ENCODE assay signal across 1 cellular context in the genomic region with DNA sequence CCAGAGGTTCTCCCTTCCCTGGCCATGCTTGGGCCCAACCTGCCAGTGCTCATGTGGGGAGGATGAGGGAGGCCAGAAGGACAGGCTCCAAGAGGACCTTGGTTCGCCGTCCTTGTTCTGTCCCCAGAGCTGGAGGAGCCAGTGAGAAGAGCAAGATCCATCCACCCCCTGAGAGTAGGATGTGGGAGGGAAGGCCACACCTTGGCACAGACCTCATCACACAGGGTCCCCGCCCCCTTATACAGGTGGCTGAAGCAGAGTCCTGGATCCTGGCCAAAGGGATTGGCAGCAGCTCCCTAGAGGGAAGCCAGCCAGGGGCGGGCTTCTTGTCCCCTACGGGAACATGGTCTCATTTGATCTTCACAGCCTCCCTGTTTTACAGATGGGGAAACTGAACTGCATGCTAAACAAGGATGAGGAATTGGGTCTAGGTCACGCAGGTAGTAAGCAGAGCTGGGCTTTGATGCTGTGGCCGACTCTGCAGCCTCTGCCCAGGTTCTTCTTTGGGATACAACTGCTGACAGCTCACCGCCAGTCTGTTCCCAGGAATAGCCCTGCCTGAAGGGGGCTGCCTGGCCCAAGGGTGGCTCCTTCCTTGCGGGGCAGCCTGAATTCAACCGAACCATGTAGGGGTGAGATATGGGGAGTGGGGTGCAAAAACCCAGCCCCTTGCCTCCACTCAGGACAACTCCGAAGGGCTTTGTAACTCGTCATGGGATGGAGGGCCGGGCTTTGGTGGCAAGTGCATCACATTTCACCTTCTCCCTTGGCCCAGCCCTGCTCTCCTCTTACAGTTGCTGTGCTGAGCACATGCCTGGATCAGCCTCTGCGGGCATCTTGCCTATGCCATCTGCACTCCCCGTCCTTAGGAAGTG.
A peak's percentile ranks its signal among the peaks of the same experiment; 100 is the strongest.
TF ChIP-seq lines count a peak whose summit lies in the region.

No MANE protein-coding gene starts in this region.

TF ChIP-seq in HepG2, 621 proteins besides CTCF, POLR2A, EP300 and RAD21 (continued from another document):
- TF ChIP-seq, protein P1, sequence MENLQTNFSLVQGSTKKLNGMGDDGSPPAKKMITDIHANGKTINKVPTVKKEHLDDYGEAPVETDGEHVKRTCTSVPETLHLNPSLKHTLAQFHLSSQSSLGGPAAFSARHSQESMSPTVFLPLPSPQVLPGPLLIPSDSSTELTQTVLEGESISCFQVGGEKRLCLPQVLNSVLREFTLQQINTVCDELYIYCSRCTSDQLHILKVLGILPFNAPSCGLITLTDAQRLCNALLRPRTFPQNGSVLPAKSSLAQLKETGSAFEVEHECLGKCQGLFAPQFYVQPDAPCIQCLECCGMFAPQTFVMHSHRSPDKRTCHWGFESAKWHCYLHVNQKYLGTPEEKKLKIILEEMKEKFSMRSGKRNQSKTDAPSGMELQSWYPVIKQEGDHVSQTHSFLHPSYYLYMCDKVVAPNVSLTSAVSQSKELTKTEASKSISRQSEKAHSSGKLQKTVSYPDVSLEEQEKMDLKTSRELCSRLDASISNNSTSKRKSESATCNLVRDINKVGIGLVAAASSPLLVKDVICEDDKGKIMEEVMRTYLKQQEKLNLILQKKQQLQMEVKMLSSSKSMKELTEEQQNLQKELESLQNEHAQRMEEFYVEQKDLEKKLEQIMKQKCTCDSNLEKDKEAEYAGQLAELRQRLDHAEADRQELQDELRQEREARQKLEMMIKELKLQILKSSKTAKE (CRISPR knock-in tag; IDR thresholded peaks at IDR 0.05; ENCODE audit: borderline replicate concordance), result no peak
- TF ChIP-seq HMGA1 (CRISPR knock-in tag; conservative IDR thresholded peaks at IDR 0.05) (no peak), KDM2A (CRISPR knock-in tag; IDR thresholded peaks at IDR 0.05; ENCODE audit: borderline replicate concordance, low read depth) (no peak), SNAI1 (CRISPR knock-in tag; IDR thresholded peaks at IDR 0.05; ENCODE audit: borderline replicate concordance) (0 out of 2 replicates have a peak, but pooled peaks have one; percentile 53), ZSCAN9 (CRISPR knock-in tag; IDR thresholded peaks at IDR 0.05; ENCODE audit: borderline replicate concordance) (no peak), TAF1 (CRISPR knock-in tag; IDR thresholded peaks at IDR 0.05) (no peak), ZNF841 (CRISPR knock-in tag; IDR thresholded peaks at IDR 0.05; ENCODE audit: borderline replicate concordance) (no peak), CC2D1A (CRISPR knock-in tag; IDR thresholded peaks at IDR 0.05) (no peak), ZNF563 (CRISPR knock-in tag; IDR thresholded peaks at IDR 0.05) (no peak), ZNF180 (CRISPR knock-in tag; IDR thresholded peaks at IDR 0.05; ENCODE audit: borderline replicate concordance, low read depth) (no peak), HDAC1 (CRISPR knock-in tag; IDR thresholded peaks at IDR 0.05) (no peak), GPN1 (CRISPR knock-in tag; IDR thresholded peaks at IDR 0.05; ENCODE audit: borderline replicate concordance) (no peak), ARNTL (CRISPR knock-in tag; IDR thresholded peaks at IDR 0.05) (no peak), ZNF383 (CRISPR knock-in tag; IDR thresholded peaks at IDR 0.05; ENCODE audit: borderline replicate concordance) (no peak), MTA3 (CRISPR knock-in tag; IDR thresholded peaks at IDR 0.05) (no peak), ZFP1 (CRISPR knock-in tag; IDR thresholded peaks at IDR 0.05) (no peak), SRSF4 (IDR thresholded peaks at IDR 0.05; ENCODE audit: low read depth, low read length, poor library complexity, severe bottlenecking) (no peak), ASH2L (IDR thresholded peaks at IDR 0.05; ENCODE audit: insufficient read length, low read depth, low read length) (no peak), NONO (IDR thresholded peaks at IDR 0.05) (no peak), NONO (CRISPR knock-in tag; conservative IDR thresholded peaks at IDR 0.05) (no peak), IRX3 (CRISPR knock-in tag; IDR thresholded peaks at IDR 0.05; ENCODE audit: borderline replicate concordance, low read depth) (no peak), TBL1XR1 (IDR thresholded peaks at IDR 0.05; ENCODE audit: borderline replicate concordance, low read length, partially characterized antibody) (no peak), ZNF7 (CRISPR knock-in tag; IDR thresholded peaks at IDR 0.05) (no peak), RORA (CRISPR knock-in tag; IDR thresholded peaks at IDR 0.05) (no peak), ZNF775 (CRISPR knock-in tag; IDR thresholded peaks at IDR 0.05; ENCODE audit: borderline replicate concordance) (no peak), GZF1 (CRISPR knock-in tag; IDR thresholded peaks at IDR 0.05) (no peak), TARDBP (CRISPR knock-in tag; IDR thresholded peaks at IDR 0.05) (no peak), WIZ (CRISPR knock-in tag; IDR thresholded peaks at IDR 0.05) (no peak), SIX1 (CRISPR knock-in tag; IDR thresholded peaks at IDR 0.05; ENCODE audit: borderline replicate concordance) (no peak), MEF2D (CRISPR knock-in tag; IDR thresholded peaks at IDR 0.05) (no peak)
- TF ChIP-seq, protein P2, sequence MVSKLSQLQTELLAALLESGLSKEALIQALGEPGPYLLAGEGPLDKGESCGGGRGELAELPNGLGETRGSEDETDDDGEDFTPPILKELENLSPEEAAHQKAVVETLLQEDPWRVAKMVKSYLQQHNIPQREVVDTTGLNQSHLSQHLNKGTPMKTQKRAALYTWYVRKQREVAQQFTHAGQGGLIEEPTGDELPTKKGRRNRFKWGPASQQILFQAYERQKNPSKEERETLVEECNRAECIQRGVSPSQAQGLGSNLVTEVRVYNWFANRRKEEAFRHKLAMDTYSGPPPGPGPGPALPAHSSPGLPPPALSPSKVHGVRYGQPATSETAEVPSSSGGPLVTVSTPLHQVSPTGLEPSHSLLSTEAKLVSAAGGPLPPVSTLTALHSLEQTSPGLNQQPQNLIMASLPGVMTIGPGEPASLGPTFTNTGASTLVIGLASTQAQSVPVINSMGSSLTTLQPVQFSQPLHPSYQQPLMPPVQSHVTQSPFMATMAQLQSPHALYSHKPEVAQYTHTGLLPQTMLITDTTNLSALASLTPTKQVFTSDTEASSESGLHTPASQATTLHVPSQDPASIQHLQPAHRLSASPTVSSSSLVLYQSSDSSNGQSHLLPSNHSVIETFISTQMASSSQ (IDR thresholded peaks at IDR 0.05; ENCODE audit: low read depth), result no peak
- TF ChIP-seq, protein P2 (CRISPR knock-in tag; IDR thresholded peaks at IDR 0.05; ENCODE audit: borderline replicate concordance), result 0 out of 2 replicates have a peak, but pooled peaks have one; percentile 22
- TF ChIP-seq, protein P3, sequence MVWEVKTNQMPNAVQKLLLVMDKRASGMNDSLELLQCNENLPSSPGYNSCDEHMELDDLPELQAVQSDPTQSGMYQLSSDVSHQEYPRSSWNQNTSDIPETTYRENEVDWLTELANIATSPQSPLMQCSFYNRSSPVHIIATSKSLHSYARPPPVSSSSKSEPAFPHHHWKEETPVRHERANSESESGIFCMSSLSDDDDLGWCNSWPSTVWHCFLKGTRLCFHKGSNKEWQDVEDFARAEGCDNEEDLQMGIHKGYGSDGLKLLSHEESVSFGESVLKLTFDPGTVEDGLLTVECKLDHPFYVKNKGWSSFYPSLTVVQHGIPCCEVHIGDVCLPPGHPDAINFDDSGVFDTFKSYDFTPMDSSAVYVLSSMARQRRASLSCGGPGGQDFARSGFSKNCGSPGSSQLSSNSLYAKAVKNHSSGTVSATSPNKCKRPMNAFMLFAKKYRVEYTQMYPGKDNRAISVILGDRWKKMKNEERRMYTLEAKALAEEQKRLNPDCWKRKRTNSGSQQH (CRISPR knock-in tag; IDR thresholded peaks at IDR 0.05; ENCODE audit: low read depth), result no peak
- TF ChIP-seq, protein P4, sequence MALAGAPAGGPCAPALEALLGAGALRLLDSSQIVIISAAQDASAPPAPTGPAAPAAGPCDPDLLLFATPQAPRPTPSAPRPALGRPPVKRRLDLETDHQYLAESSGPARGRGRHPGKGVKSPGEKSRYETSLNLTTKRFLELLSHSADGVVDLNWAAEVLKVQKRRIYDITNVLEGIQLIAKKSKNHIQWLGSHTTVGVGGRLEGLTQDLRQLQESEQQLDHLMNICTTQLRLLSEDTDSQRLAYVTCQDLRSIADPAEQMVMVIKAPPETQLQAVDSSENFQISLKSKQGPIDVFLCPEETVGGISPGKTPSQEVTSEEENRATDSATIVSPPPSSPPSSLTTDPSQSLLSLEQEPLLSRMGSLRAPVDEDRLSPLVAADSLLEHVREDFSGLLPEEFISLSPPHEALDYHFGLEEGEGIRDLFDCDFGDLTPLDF (CRISPR knock-in tag; IDR thresholded peaks at IDR 0.05), result no peak
- TF ChIP-seq, protein P5, sequence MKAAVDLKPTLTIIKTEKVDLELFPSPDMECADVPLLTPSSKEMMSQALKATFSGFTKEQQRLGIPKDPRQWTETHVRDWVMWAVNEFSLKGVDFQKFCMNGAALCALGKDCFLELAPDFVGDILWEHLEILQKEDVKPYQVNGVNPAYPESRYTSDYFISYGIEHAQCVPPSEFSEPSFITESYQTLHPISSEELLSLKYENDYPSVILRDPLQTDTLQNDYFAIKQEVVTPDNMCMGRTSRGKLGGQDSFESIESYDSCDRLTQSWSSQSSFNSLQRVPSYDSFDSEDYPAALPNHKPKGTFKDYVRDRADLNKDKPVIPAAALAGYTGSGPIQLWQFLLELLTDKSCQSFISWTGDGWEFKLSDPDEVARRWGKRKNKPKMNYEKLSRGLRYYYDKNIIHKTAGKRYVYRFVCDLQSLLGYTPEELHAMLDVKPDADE (CRISPR knock-in tag; IDR thresholded peaks at IDR 0.05), result no peak
- TF ChIP-seq, protein P6, sequence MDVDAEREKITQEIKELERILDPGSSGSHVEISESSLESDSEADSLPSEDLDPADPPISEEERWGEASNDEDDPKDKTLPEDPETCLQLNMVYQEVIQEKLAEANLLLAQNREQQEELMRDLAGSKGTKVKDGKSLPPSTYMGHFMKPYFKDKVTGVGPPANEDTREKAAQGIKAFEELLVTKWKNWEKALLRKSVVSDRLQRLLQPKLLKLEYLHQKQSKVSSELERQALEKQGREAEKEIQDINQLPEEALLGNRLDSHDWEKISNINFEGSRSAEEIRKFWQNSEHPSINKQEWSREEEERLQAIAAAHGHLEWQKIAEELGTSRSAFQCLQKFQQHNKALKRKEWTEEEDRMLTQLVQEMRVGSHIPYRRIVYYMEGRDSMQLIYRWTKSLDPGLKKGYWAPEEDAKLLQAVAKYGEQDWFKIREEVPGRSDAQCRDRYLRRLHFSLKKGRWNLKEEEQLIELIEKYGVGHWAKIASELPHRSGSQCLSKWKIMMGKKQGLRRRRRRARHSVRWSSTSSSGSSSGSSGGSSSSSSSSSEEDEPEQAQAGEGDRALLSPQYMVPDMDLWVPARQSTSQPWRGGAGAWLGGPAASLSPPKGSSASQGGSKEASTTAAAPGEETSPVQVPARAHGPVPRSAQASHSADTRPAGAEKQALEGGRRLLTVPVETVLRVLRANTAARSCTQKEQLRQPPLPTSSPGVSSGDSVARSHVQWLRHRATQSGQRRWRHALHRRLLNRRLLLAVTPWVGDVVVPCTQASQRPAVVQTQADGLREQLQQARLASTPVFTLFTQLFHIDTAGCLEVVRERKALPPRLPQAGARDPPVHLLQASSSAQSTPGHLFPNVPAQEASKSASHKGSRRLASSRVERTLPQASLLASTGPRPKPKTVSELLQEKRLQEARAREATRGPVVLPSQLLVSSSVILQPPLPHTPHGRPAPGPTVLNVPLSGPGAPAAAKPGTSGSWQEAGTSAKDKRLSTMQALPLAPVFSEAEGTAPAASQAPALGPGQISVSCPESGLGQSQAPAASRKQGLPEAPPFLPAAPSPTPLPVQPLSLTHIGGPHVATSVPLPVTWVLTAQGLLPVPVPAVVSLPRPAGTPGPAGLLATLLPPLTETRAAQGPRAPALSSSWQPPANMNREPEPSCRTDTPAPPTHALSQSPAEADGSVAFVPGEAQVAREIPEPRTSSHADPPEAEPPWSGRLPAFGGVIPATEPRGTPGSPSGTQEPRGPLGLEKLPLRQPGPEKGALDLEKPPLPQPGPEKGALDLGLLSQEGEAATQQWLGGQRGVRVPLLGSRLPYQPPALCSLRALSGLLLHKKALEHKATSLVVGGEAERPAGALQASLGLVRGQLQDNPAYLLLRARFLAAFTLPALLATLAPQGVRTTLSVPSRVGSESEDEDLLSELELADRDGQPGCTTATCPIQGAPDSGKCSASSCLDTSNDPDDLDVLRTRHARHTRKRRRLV (CRISPR knock-in tag; IDR thresholded peaks at IDR 0.05), result no peak
- TF ChIP-seq, protein P7, sequence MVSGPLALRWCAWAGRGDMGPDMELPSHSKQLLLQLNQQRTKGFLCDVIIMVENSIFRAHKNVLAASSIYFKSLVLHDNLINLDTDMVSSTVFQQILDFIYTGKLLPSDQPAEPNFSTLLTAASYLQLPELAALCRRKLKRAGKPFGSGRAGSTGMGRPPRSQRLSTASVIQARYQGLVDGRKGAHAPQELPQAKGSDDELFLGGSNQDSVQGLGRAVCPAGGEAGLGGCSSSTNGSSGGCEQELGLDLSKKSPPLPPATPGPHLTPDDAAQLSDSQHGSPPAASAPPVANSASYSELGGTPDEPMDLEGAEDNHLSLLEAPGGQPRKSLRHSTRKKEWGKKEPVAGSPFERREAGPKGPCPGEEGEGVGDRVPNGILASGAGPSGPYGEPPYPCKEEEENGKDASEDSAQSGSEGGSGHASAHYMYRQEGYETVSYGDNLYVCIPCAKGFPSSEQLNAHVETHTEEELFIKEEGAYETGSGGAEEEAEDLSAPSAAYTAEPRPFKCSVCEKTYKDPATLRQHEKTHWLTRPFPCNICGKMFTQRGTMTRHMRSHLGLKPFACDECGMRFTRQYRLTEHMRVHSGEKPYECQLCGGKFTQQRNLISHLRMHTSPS (CRISPR knock-in tag; IDR thresholded peaks at IDR 0.05; ENCODE audit: low read depth), result no peak
- TF ChIP-seq, protein P8, sequence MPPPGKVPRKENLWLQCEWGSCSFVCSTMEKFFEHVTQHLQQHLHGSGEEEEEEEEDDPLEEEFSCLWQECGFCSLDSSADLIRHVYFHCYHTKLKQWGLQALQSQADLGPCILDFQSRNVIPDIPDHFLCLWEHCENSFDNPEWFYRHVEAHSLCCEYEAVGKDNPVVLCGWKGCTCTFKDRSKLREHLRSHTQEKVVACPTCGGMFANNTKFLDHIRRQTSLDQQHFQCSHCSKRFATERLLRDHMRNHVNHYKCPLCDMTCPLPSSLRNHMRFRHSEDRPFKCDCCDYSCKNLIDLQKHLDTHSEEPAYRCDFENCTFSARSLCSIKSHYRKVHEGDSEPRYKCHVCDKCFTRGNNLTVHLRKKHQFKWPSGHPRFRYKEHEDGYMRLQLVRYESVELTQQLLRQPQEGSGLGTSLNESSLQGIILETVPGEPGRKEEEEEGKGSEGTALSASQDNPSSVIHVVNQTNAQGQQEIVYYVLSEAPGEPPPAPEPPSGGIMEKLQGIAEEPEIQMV (CRISPR knock-in tag; IDR thresholded peaks at IDR 0.05; ENCODE audit: low read depth), result no peak
